Comparison of ENCODE assay signal across 20 cellular contexts in genomic region chrX:44043496-44043895, GRCh38.
"Had no signal": no experiment of that assay in that cellular context is flagged by ENCODE, and none has a peak within 500 bp of the region (broad histone marks: within the 10 kb centered on the region; RNA-seq: fewer than 3 reads in every experiment).

No MANE protein-coding gene starts in this region.

- H3K4me3 ChIP-seq: coronary artery, left ventricle myocardium inferior, right atrium auricular region, suprapubic skin, transverse colon, vagina had no signal

- H3K27ac Mint-ChIP-seq: activated CD4-positive, alpha-beta T cell treated with anti-CD3 and anti-CD28 coated beads for 36 hours; activated CD8-positive, alpha-beta memory T cell treated with anti-CD3 and anti-CD28 coated beads, Interleukin-2, amount 10 ng/mL, durations not matched to agents 7 days and 5 days; activated naive CD8-positive, alpha-beta T cell treated with anti-CD3 and anti-CD28 coated beads, Interleukin-2, amount 10 ng/mL, durations not matched to agents 7 days and 5 days; activated T-helper 2 cell treated with anti-CD3 and anti-CD28 coated beads, Interferon-gamma antibody, Interleukin-2, Interleukin-4, amounts not matched to agents 10 μg/mL and 5 μg/mL and 100 μg/mL, durations not matched to agents 14 hours and 24 hours and 36 hours; progenitor cell of endocrine pancreas had no signal

- H3K4me3 Mint-ChIP-seq: activated CD4-positive, alpha-beta T cell treated with anti-CD3 and anti-CD28 coated beads for 36 hours; activated CD8-positive, alpha-beta memory T cell treated with anti-CD3 and anti-CD28 coated beads, Interleukin-2, amount 10 ng/mL, durations not matched to agents 7 days and 5 days; activated naive CD8-positive, alpha-beta T cell treated with anti-CD3 and anti-CD28 coated beads, Interleukin-2, amount 10 ng/mL, durations not matched to agents 7 days and 5 days; stimulated activated naive CD8-positive, alpha-beta T cell treated with anti-CD3 and anti-CD28 coated beads, Interleukin-15, amount 100 ng/mL, for 72 hours had no signal

- H3K27me3 Mint-ChIP-seq: activated CD4-positive, alpha-beta T cell treated with anti-CD3 and anti-CD28 coated beads for 36 hours; activated CD8-positive, alpha-beta memory T cell treated with anti-CD3 and anti-CD28 coated beads, Interleukin-2, amount 10 ng/mL, durations not matched to agents 7 days and 5 days; activated naive CD8-positive, alpha-beta T cell treated with anti-CD3 and anti-CD28 coated beads, Interleukin-2, amount 10 ng/mL, durations not matched to agents 7 days and 5 days; progenitor cell of endocrine pancreas; stimulated activated naive CD8-positive, alpha-beta T cell treated with anti-CD3 and anti-CD28 coated beads, Interleukin-15, amount 100 ng/mL, for 72 hours had no signal

- H3K27me3 ChIP-seq: brain microvascular endothelial cell, right atrium auricular region, suprapubic skin, transverse colon, vagina had no signal

- H3K36me3 ChIP-seq: brain microvascular endothelial cell, left ventricle myocardium inferior, right atrium auricular region, suprapubic skin, transverse colon, vagina had no signal

- ATAC-seq: activated CD4-positive, alpha-beta T cell treated with anti-CD3 and anti-CD28 coated beads for 36 hours; activated CD8-positive, alpha-beta memory T cell treated with anti-CD3 and anti-CD28 coated beads, Interleukin-2, amount 10 ng/mL, durations not matched to agents 7 days and 5 days; esophagus mucosa; stimulated activated naive CD8-positive, alpha-beta T cell treated with anti-CD3 and anti-CD28 coated beads, Interleukin-15, amount 100 ng/mL, for 72 hours had no signal

- H3K9me3 ChIP-seq: left ventricle myocardium inferior, suprapubic skin, transverse colon, vagina had no signal

- H3K27ac ChIP-seq: brain microvascular endothelial cell, coronary artery, left ventricle myocardium inferior, right atrium auricular region, suprapubic skin, transverse colon, vagina had no signal

- DNase-seq: activated CD4-positive, alpha-beta T cell treated with anti-CD3 and anti-CD28 coated beads for 36 hours; activated CD4-positive, alpha-beta T cell treated with anti-CD3 and anti-CD28 coated beads, Interleukin-2, amount 50 U/mL, for 48 hours; activated CD8-positive, alpha-beta memory T cell treated with anti-CD3 and anti-CD28 coated beads, Interleukin-2, amount 10 ng/mL, durations not matched to agents 7 days and 5 days; activated naive CD4-positive, alpha-beta T cell treated with Interleukin-2 at 50 U/mL for 16 hours; activated naive CD8-positive, alpha-beta T cell treated with anti-CD3 and anti-CD28 coated beads, Interleukin-2, amount 10 ng/mL, durations not matched to agents 7 days and 5 days; brain microvascular endothelial cell; glutamatergic neuron; hippocampal formation; islet precursor cell; left ventricle myocardium inferior; occipital lobe; stimulated activated naive CD8-positive, alpha-beta T cell treated with anti-CD3 and anti-CD28 coated beads, Interleukin-15, amount 100 ng/mL, for 72 hours; transverse colon had no signal

- H3K9me3 Mint-ChIP-seq: activated naive CD8-positive, alpha-beta T cell treated with anti-CD3 and anti-CD28 coated beads, Interleukin-2, amount 10 ng/mL, durations not matched to agents 7 days and 5 days; activated T-helper 2 cell treated with anti-CD3 and anti-CD28 coated beads, Interferon-gamma antibody, Interleukin-2, Interleukin-4, amounts not matched to agents 10 μg/mL and 5 μg/mL and 100 μg/mL, durations not matched to agents 14 hours and 24 hours and 36 hours; stimulated activated naive CD8-positive, alpha-beta T cell treated with anti-CD3 and anti-CD28 coated beads, Interleukin-15, amount 100 ng/mL, for 72 hours had no signal

- H3K4me1 ChIP-seq: left ventricle myocardium inferior, right atrium auricular region, suprapubic skin, transverse colon, vagina had no signal

- H3K4me1 Mint-ChIP-seq: activated CD4-positive, alpha-beta T cell treated with anti-CD3 and anti-CD28 coated beads for 36 hours; activated CD8-positive, alpha-beta memory T cell treated with anti-CD3 and anti-CD28 coated beads, Interleukin-2, amount 10 ng/mL, durations not matched to agents 7 days and 5 days; activated naive CD8-positive, alpha-beta T cell treated with anti-CD3 and anti-CD28 coated beads, Interleukin-2, amount 10 ng/mL, durations not matched to agents 7 days and 5 days; stimulated activated naive CD8-positive, alpha-beta T cell treated with anti-CD3 and anti-CD28 coated beads, Interleukin-15, amount 100 ng/mL, for 72 hours had no signal

- H3K36me3 Mint-ChIP-seq: activated CD8-positive, alpha-beta memory T cell treated with anti-CD3 and anti-CD28 coated beads, Interleukin-2, amount 10 ng/mL, durations not matched to agents 7 days and 5 days; activated naive CD8-positive, alpha-beta T cell treated with anti-CD3 and anti-CD28 coated beads, Interleukin-2, amount 10 ng/mL, durations not matched to agents 7 days and 5 days had no signal
